10 cellular contexts compared by ENCODE assay signal in the genomic region with DNA sequence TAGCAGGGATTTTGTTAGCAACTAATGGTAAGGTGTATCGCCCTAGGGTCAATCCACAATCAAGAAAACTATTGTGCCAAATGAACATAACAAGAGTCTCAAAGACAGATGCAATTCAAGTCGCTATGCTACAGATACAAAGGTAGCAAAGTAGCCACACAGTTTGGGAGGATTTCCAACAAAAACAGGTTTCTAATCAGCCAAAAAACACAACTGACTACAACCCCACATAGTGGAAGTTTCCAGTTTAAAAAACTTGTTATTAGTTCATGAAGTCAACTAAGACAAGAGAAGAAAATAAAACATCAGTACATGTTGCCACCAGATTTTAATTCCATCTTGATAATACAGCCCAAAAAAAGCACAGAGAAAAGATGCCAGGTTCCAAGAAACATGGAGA. TPM values are rescaled to one million over a fixed set of nuclear protein-coding genes. Genes with fewer than 3 reads are reported as not detected.
DNase-seq lines count a peak whose midpoint lies in the region; ATAC-seq and TF ChIP-seq lines count a peak whose summit lies in the region.
"Had no signal": no experiment of that assay in that cellular context is flagged by ENCODE, and none has a peak within 500 bp of the region (broad histone marks: within the 10 kb centered on the region; RNA-seq: fewer than 3 reads in every experiment).

No MANE protein-coding gene starts in this region.

- POLR2A ChIA-PET in naive thymus-derived CD4-positive, alpha-beta T cell (lab: Charles Lee), result interaction anchor here (1.9 to 47.8 kb wide), 3 partner anchors 11 to 22 kb away, joined by 9 to 1512 read pairs (median 14); a partner anchor contains a TSS

- no peaks in the 10 kb centered on the region for H3K9me3 Mint-ChIP-seq in naive thymus-derived CD4-positive, alpha-beta T cell

- H3K36me3 ChIP-seq in heart left ventricle, result peaks cover 0 to 56% (median 38%) of the 10 kb centered on the region in 9 donors
- peaks cover 0 to 3% of the 10 kb centered on the region in 2 donors for H3K36me3 ChIP-seq in body of pancreas (replicated peaks in 1 of 2; ENCODE audit: insufficient read depth in 1 of 2, low read depth in 2 of 2)
- H3K36me3 ChIP-seq in naive thymus-derived CD4-positive, alpha-beta T cell (ENCODE audit: control insufficient read depth in 2 of 3, insufficient read depth in 3 of 3, low read length in 3 of 3), result peaks cover 0 to 22% (median 0%) of the 10 kb centered on the region in 3 experiments
- H3K36me3 ChIP-seq in uterus, result no peaks in the 10 kb centered on the region

- peak overlapping the region; percentile 54 to 98 (median 95) for H3K27ac Mint-ChIP-seq in naive thymus-derived CD4-positive, alpha-beta T cell

- peak overlapping the region in 8 of 10 donors; percentile 0 to 88 (median 69) for H3K4me3 Mint-ChIP-seq in naive thymus-derived CD4-positive, alpha-beta T cell

- H3K9me3 ChIP-seq in heart left ventricle, result no peaks in the 10 kb centered on the region
- H3K9me3 ChIP-seq in body of pancreas, result no peaks in the 10 kb centered on the region
- no peaks in the 10 kb centered on the region for H3K9me3 ChIP-seq in naive thymus-derived CD4-positive, alpha-beta T cell (ENCODE audit: control insufficient read depth in 2 of 3, low read length in 3 of 3)
- no peaks in the 10 kb centered on the region for H3K9me3 ChIP-seq in uterus

- no peaks in the 10 kb centered on the region for H3K27me3 ChIP-seq in heart left ventricle
- H3K27me3 ChIP-seq in body of pancreas, result no peaks in the 10 kb centered on the region
- no peaks in the 10 kb centered on the region for H3K27me3 ChIP-seq in naive thymus-derived CD4-positive, alpha-beta T cell (ENCODE audit: control insufficient read depth in 2 of 2, insufficient read depth in 2 of 2, low read length in 2 of 2)
- H3K27me3 ChIP-seq in uterus, result no peaks in the 10 kb centered on the region

- intact Hi-C loops in heart left ventricle (cut with DNase I) (loop anchor here in 1 of 10 donors (2.0 kb wide), 1 partner anchor 15 kb away; no protein-coding TSS in a partner anchor), Right ventricle myocardium superior (cut with DNase I) (no loop called here), body of pancreas (cut with DNase I) (no loop called here), uterus (cut with DNase I; ENCODE audit: low total_unique reads) (no loop called here)
- intact Hi-C loops in naive thymus-derived CD4-positive, alpha-beta T cell (cut with micrococcal nuclease), result no loop called here

- TF ChIP-seq POLR2A in heart left ventricle (IDR thresholded peaks at IDR 0.05) (no peak), body of pancreas (IDR thresholded peaks at IDR 0.05) (no peak), uterus (IDR thresholded peaks at IDR 0.05) (no peak)

- ATAC-seq in heart left ventricle, result no peak
- ATAC-seq in Right ventricle myocardium superior (ENCODE audit: poor library complexity), result no peak
- ATAC-seq in body of pancreas, result no peak
- ATAC-seq in naive thymus-derived CD4-positive, alpha-beta T cell, result no peak

- no peaks in the 10 kb centered on the region for H3K27me3 Mint-ChIP-seq in naive thymus-derived CD4-positive, alpha-beta T cell

- WGBS in heart left ventricle, 4 donors, result 76 to 85% (median 80%) methylated on average over 2 of the region's 2 CpGs
- 64 to 82% methylated on average over 2 of the region's 2 CpGs for whole genome bisulfite sequencing in body of pancreas, 2 donors

- H3K4me3 ChIP-seq in heart left ventricle, result no peak overlapping the region
- H3K4me3 ChIP-seq in body of pancreas, result no peak overlapping the region
- H3K4me3 ChIP-seq in naive thymus-derived CD4-positive, alpha-beta T cell (ENCODE audit: low read length), result no peak overlapping the region
- H3K4me3 ChIP-seq in uterus, result no peak overlapping the region
- H3K4me3 ChIP-seq: SK-N-MC had no signal

- H3K27ac ChIP-seq in heart left ventricle, result peak overlapping the region in 11 of 12 donors; percentile 41 to 99 (median 88)
- H3K27ac ChIP-seq in body of pancreas, result peak overlapping the region; percentile 94 to 99 (median 96)
- H3K27ac ChIP-seq in naive thymus-derived CD4-positive, alpha-beta T cell (ENCODE audit: low read depth, low read length), result peak overlapping the region; percentile 63
- H3K27ac ChIP-seq in uterus, result peak overlapping the region; percentile 96 to 98
- H3K27ac ChIP-seq: SK-N-MC had no signal

- CTCF ChIA-PET in naive thymus-derived CD4-positive, alpha-beta T cell (lab: Charles Lee), result interaction anchor here (0.6 to 1.8 kb wide), 3 partner anchors 10 to 23 kb away, joined by 3 to 5 read pairs (median 4); no protein-coding TSS in a partner anchor

- H3K4me1 ChIP-seq in heart left ventricle (peaks cover 39 to 99% (median 96%) of the 10 kb centered on the region in 12 donors), body of pancreas (peaks cover 89% of the 10 kb centered on the region), uterus (peaks cover 4 to 40% of the 10 kb centered on the region in 2 donors)
- H3K4me1 ChIP-seq in naive thymus-derived CD4-positive, alpha-beta T cell (ENCODE audit: control insufficient read depth in 2 of 2, insufficient read depth in 2 of 2, low read length in 2 of 2), result peaks cover 63 to 79% of the 10 kb centered on the region in 2 donors

- peaks cover 0 to 13% (median 9%) of the 10 kb centered on the region in 5 donors for H3K36me3 Mint-ChIP-seq in naive thymus-derived CD4-positive, alpha-beta T cell

- TF ChIP-seq CTCF in heart left ventricle (IDR thresholded peaks at IDR 0.05), result no peak
- no peak for TF ChIP-seq CTCF in body of pancreas (IDR thresholded peaks at IDR 0.05)
- no peak for TF ChIP-seq CTCF in uterus (IDR thresholded peaks at IDR 0.05)

- DNase-seq in heart left ventricle (no peak), Right ventricle myocardium superior (no peak), body of pancreas (no peak), uterus (no peak), retina (no peak), D341Med (ENCODE audit: low spot score) (no peak), NCI-H774 (lab: John Stamatoyannopoulos, UW) (no peak)
- no peak for DNase-seq in naive thymus-derived CD4-positive, alpha-beta T cell
- DNase-seq: NCI-H2081 had no signal

- peaks cover 57 to 95% (median 79%) of the 10 kb centered on the region in 7 donors for H3K4me1 Mint-ChIP-seq in naive thymus-derived CD4-positive, alpha-beta T cell

RNA-seq across cellular contexts. Expression of a gene that starts 38.0 kb away (rescaled TPM):
- 100 to 1,000 TPM; 126 to 482 (median 238) TPM for total RNA-seq in heart left ventricle
- 100 to 1,000 TPM; 109 to 407 TPM for polyA plus RNA-seq in heart left ventricle
- 138 TPM for total RNA-seq in Right ventricle myocardium superior
- total RNA-seq in body of pancreas, result 100 to 1,000 TPM; 294 to 323 TPM
- 100 to 1,000 TPM; 650 to 900 (median 803) TPM for total RNA-seq in naive thymus-derived CD4-positive, alpha-beta T cell
- 100 to 1,000 TPM in 1 of 2 donors, 10 to 100 TPM in 1; 95.5 to 501 TPM for polyA plus RNA-seq in naive thymus-derived CD4-positive, alpha-beta T cell
- total RNA-seq in uterus, result 1,000 to 10,000 TPM in 1 of 4 donors, 100 to 1,000 TPM in 3; 215 to 1,171 (median 400) TPM
